15 cellular contexts compared by ENCODE assay signal in genomic region chr9:21323091-21323490, GRCh38. TPM values are rescaled to one million over a fixed set of nuclear protein-coding genes. Genes with fewer than 3 reads are reported as not detected.
"Had no signal": no experiment of that assay in that cellular context is flagged by ENCODE, and none has a peak within 500 bp of the region (broad histone marks: within the 10 kb centered on the region; RNA-seq: fewer than 3 reads in every experiment).

No MANE protein-coding gene starts in this region.

- H3K36me3 Mint-ChIP-seq: naive B cell had no signal

- H3K4me3 ChIP-seq: esophagus squamous epithelium, lung, tibial artery, vagina had no signal

- H3K9me3 Mint-ChIP-seq: activated naive CD8-positive, alpha-beta T cell treated with anti-CD3 and anti-CD28 coated beads, Interleukin-2, amount 10 ng/mL, durations not matched to agents 7 days and 5 days; immature natural killer cell; naive B cell had no signal

- H3K27me3 ChIP-seq: esophagus squamous epithelium, tibial artery, vagina had no signal

- H3K27ac Mint-ChIP-seq: activated naive CD8-positive, alpha-beta T cell treated with anti-CD3 and anti-CD28 coated beads, Interleukin-2, amount 10 ng/mL, durations not matched to agents 7 days and 5 days; naive B cell had no signal

- H3K27ac ChIP-seq: esophagus squamous epithelium, tibial artery, vagina had no signal

- DNase-seq: activated CD4-positive, alpha-beta T cell treated with anti-CD3 and anti-CD28 coated beads for 48 hours; activated effector memory CD4-positive, alpha-beta T cell treated with anti-CD3 and anti-CD28 coated beads, Interleukin-2, amount 50 U/mL, for 16 hours; activated naive CD8-positive, alpha-beta T cell treated with anti-CD3 and anti-CD28 coated beads, Interleukin-2, amount 10 ng/mL, durations not matched to agents 7 days and 5 days; activated T-cell treated with anti-CD3 and anti-CD28 coated beads for 4 hours; esophagus squamous epithelium; foreskin fibroblast; glutamatergic neuron; immature natural killer cell; naive B cell; tibial artery had no signal

- H3K27me3 Mint-ChIP-seq: activated naive CD8-positive, alpha-beta T cell treated with anti-CD3 and anti-CD28 coated beads, Interleukin-2, amount 10 ng/mL, durations not matched to agents 7 days and 5 days; naive B cell had no signal

- H3K9me3 ChIP-seq: esophagus squamous epithelium, tibial artery, vagina had no signal

- H3K4me3 Mint-ChIP-seq: activated naive CD8-positive, alpha-beta T cell treated with anti-CD3 and anti-CD28 coated beads, Interleukin-2, amount 10 ng/mL, durations not matched to agents 7 days and 5 days; immature natural killer cell; naive B cell had no signal

RNA-seq across cellular contexts. Expression of gene IFNA5, which starts 18.0 kb away (rescaled TPM):
- total RNA-seq: activated CD8-positive, alpha-beta memory T cell treated with anti-CD3 and anti-CD28 coated beads for 36 hours; cardiac septum; esophagus squamous epithelium; skeletal muscle tissue; vagina had no signal

RNA-seq across cellular contexts. Expression of gene IFNA6, which starts 27.6 kb away (rescaled TPM):
- total RNA-seq: activated CD8-positive, alpha-beta memory T cell treated with anti-CD3 and anti-CD28 coated beads for 36 hours; activated naive CD8-positive, alpha-beta T cell treated with anti-CD3 and anti-CD28 coated beads, Interleukin-2, amount 10 ng/mL, durations not matched to agents 7 days and 5 days; cardiac septum; esophagus squamous epithelium; lung; skeletal muscle tissue; vagina had no signal

RNA-seq across cellular contexts. Expression of gene IFNA13, which starts 44.8 kb away (rescaled TPM):
- total RNA-seq: activated CD8-positive, alpha-beta memory T cell treated with anti-CD3 and anti-CD28 coated beads for 36 hours; activated naive CD8-positive, alpha-beta T cell treated with anti-CD3 and anti-CD28 coated beads, Interleukin-2, amount 10 ng/mL, durations not matched to agents 7 days and 5 days; cardiac septum; esophagus squamous epithelium; lung; vagina had no signal
